ENCODE assay signal across 21 cellular contexts in the genomic region with DNA sequence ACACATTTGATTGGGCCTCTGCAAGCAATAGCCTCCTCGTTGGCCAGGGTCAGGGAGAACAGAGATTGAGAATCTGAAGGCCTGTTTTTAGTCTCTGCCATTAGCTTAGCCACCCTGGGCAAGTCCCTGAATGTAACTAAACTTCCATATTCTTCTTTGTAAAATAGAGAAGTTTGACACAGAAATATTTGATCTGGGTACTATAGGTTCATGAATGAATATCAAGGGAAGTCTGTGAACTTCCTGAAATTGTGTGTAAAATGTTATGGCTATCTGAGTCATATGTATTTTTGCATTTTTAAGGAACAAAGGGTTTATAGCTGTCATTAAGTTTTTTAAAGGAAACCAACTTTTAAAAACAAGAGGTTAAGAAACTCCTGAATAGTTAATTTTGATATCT. TPM values are rescaled to one million over a fixed set of nuclear protein-coding genes. Genes with fewer than 3 reads are reported as not detected.
"Had no signal": no experiment of that assay in that cellular context is flagged by ENCODE, and none has a peak within 500 bp of the region (broad histone marks: within the 10 kb centered on the region; RNA-seq: fewer than 3 reads in every experiment).

No MANE protein-coding gene starts in this region.

- H2AFZ ChIP-seq: hepatocyte had no signal

- H3K36me3 Mint-ChIP-seq: activated CD8-positive, alpha-beta memory T cell treated with anti-CD3 and anti-CD28 coated beads, Interleukin-2, amount 10 ng/mL, durations not matched to agents 7 days and 5 days; immature natural killer cell; natural killer cell had no signal

- H3K27ac Mint-ChIP-seq: activated CD4-positive, alpha-beta T cell treated with anti-CD3 and anti-CD28 coated beads, Interleukin-2, amount 10 ng/mL, durations not matched to agents 24 days and 14 days; activated CD8-positive, alpha-beta memory T cell treated with anti-CD3 and anti-CD28 coated beads, Interleukin-2, amount 10 ng/mL, durations not matched to agents 7 days and 5 days; activated CD8-positive, alpha-beta T cell treated with anti-CD3 and anti-CD28 coated beads for 36 hours; activated naive CD8-positive, alpha-beta T cell treated with anti-CD3 and anti-CD28 coated beads, Interleukin-2, amount 50 U/mL, for 24 hours; dendritic cell treated with granulocyte-macrophage colony-stimulating factor and Interleukin-4, amounts not matched to agents 40 ng/mL and 50 ng/mL, for 4 days; immature natural killer cell; natural killer cell; progenitor cell of endocrine pancreas had no signal

- H3K27me3 ChIP-seq: cardiac muscle cell, hepatocyte, stomach, transverse colon had no signal

- H3K27me3 Mint-ChIP-seq: activated CD4-positive, alpha-beta T cell treated with anti-CD3 and anti-CD28 coated beads, Interleukin-2, amount 10 ng/mL, durations not matched to agents 24 days and 14 days; activated CD8-positive, alpha-beta memory T cell treated with anti-CD3 and anti-CD28 coated beads, Interleukin-2, amount 10 ng/mL, durations not matched to agents 7 days and 5 days; activated naive CD8-positive, alpha-beta T cell treated with anti-CD3 and anti-CD28 coated beads, Interleukin-2, amount 50 U/mL, for 24 hours; dendritic cell treated with granulocyte-macrophage colony-stimulating factor and Interleukin-4, amounts not matched to agents 40 ng/mL and 50 ng/mL, for 4 days; progenitor cell of endocrine pancreas had no signal

- H3K4me3 ChIP-seq: cardiac muscle cell, hepatocyte, left ventricle myocardium inferior, stomach, transverse colon had no signal

- H3K9me3 ChIP-seq: left ventricle myocardium inferior, stomach, transverse colon had no signal

- H3K36me3 ChIP-seq: cardiac muscle cell had no signal

- DNase-seq: activated CD4-positive, alpha-beta T cell treated with anti-CD3 and anti-CD28 coated beads, Interleukin-2, amount 10 ng/mL, durations not matched to agents 24 days and 14 days; activated CD8-positive, alpha-beta memory T cell treated with anti-CD3 and anti-CD28 coated beads, Interleukin-2, amount 10 ng/mL, durations not matched to agents 7 days and 5 days; activated CD8-positive, alpha-beta T cell treated with anti-CD3 and anti-CD28 coated beads for 36 hours; activated gamma-delta T cell; activated naive CD4-positive, alpha-beta T cell treated with anti-CD3 and anti-CD28 coated beads, Interleukin-2, amount 50 U/mL, for 16 hours; activated naive CD8-positive, alpha-beta T cell treated with anti-CD3 and anti-CD28 coated beads, Interleukin-2, amount 50 U/mL, for 24 hours; activated T-cell treated with anti-CD3 and anti-CD28 coated beads for 4 hours; effector CD8-positive, alpha-beta T cell; glutamatergic neuron; immature natural killer cell; left ventricle myocardium inferior; natural killer cell; stimulated activated CD4-positive, alpha-beta T cell treated with anti-CD3 and anti-CD28 coated beads, Interleukin-4, amount 100 ng/mL, for 4 hours; stomach; transverse colon had no signal

- H3K9me3 Mint-ChIP-seq: activated CD4-positive, alpha-beta T cell treated with anti-CD3 and anti-CD28 coated beads, Interleukin-2, amount 10 ng/mL, durations not matched to agents 24 days and 14 days; activated CD8-positive, alpha-beta T cell treated with anti-CD3 and anti-CD28 coated beads for 36 hours; activated naive CD8-positive, alpha-beta T cell treated with anti-CD3 and anti-CD28 coated beads, Interleukin-2, amount 50 U/mL, for 24 hours; dendritic cell treated with granulocyte-macrophage colony-stimulating factor and Interleukin-4, amounts not matched to agents 40 ng/mL and 50 ng/mL, for 4 days had no signal

- H3K4me3 Mint-ChIP-seq: activated CD4-positive, alpha-beta T cell treated with anti-CD3 and anti-CD28 coated beads, Interleukin-2, amount 10 ng/mL, durations not matched to agents 24 days and 14 days; activated CD8-positive, alpha-beta memory T cell treated with anti-CD3 and anti-CD28 coated beads, Interleukin-2, amount 10 ng/mL, durations not matched to agents 7 days and 5 days; activated CD8-positive, alpha-beta T cell treated with anti-CD3 and anti-CD28 coated beads for 36 hours; activated naive CD8-positive, alpha-beta T cell treated with anti-CD3 and anti-CD28 coated beads, Interleukin-2, amount 50 U/mL, for 24 hours; dendritic cell treated with granulocyte-macrophage colony-stimulating factor and Interleukin-4, amounts not matched to agents 40 ng/mL and 50 ng/mL, for 4 days; immature natural killer cell; natural killer cell had no signal

- H3K27ac ChIP-seq: cardiac muscle cell, hepatocyte, left ventricle myocardium inferior, stomach, transverse colon, VCaP had no signal

- H3K4me2 ChIP-seq: hepatocyte had no signal

- H3K4me1 Mint-ChIP-seq: activated CD4-positive, alpha-beta T cell treated with anti-CD3 and anti-CD28 coated beads, Interleukin-2, amount 10 ng/mL, durations not matched to agents 24 days and 14 days; activated naive CD8-positive, alpha-beta T cell treated with anti-CD3 and anti-CD28 coated beads, Interleukin-2, amount 50 U/mL, for 24 hours; immature natural killer cell; natural killer cell had no signal

RNA-seq across cellular contexts. Expression of gene RND3, which starts 23.2 kb away (rescaled TPM):
- total RNA-seq: activated CD4-positive, alpha-beta T cell treated with anti-CD3 and anti-CD28 coated beads, Interleukin-2, amount 10 ng/mL, durations not matched to agents 24 days and 14 days; activated CD8-positive, alpha-beta memory T cell treated with anti-CD3 and anti-CD28 coated beads, Interleukin-2, amount 10 ng/mL, durations not matched to agents 7 days and 5 days; activated CD8-positive, alpha-beta T cell treated with anti-CD3 and anti-CD28 coated beads for 36 hours; natural killer cell; T-helper 2 cell treated with Interferon-gamma antibody and Interleukin-4, amounts not matched to agents 100 ng/mL and 5 ng/mL, for 36 hours had no signal
